9 cellular contexts compared by ENCODE assay signal in the genomic region with DNA sequence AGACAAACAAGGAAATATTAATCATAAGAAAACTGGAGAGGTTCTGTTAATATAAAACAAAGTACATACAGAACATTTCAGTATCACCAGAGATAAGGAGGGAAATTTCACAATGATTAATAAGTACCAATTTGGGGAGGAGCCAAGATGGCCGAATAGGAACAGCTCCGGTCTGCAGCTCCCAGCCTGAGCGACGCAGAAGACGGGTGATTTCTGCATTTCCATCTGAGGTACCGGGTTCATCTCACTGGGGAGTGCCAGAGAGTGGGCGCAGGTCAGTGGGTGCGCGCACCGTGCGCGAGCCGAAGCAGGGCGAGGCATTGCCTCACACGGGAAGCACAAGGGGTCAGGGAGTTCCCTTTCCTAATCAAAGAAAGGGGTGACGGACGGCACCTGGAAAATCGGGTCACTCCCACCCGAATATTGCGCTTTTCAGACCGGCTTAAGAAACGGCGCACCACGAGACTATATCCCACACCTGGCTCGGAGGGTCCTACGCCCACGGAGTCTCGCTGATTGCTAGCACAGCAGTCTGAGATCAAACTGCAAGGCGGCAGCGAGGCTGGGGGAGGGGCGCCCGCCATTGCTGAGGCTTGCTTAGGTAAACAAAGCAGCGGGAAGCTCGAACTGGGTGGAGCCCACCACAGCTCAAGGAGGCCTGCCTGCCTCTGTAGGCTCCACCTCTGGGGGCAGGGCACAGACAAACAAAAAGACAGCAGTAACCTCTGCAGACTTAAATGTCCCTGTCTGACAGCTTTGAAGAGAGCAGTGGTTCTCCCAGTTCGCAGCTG. TPM values are rescaled to one million over a fixed set of nuclear protein-coding genes. Genes with fewer than 3 reads are reported as not detected.
DNase-seq lines count a peak whose midpoint lies in the region; TF ChIP-seq lines count a peak whose summit lies in the region.
"Not testable (repeated sequence)": the region's sequence is repeated elsewhere in the genome, so short reads cannot be mapped to it uniquely, and the experiment has no call there.
"Had no signal": no experiment of that assay in that cellular context is flagged by ENCODE, and none has a peak within 500 bp of the region (broad histone marks: within the 10 kb centered on the region; RNA-seq: fewer than 3 reads in every experiment).

No MANE protein-coding gene starts in this region.

- H3K9ac ChIP-seq in endodermal cell (ENCODE audit: extremely low read depth, low read length, poor library complexity, severe bottlenecking); smooth muscle cell (ENCODE audit: low read depth): not testable (repeated sequence)

- H3K4me3 ChIP-seq in HEK293 (ENCODE audit: low read depth, low read length); endodermal cell (ENCODE audit: low read length): not testable (repeated sequence)
- peak overlapping the region; percentile 28 for H3K4me3 ChIP-seq in smooth muscle cell

- H3K27ac ChIP-seq in HEK293 (ENCODE audit: extremely low read depth, low read depth, low read length); endodermal cell (ENCODE audit: low read depth, low read length); smooth muscle cell (ENCODE audit: low read depth): not testable (repeated sequence)

- not testable (repeated sequence) for H3K9me3 Mint-ChIP-seq in endodermal cell, mesothelial cell of epicardium

- TF ChIP-seq CTCF in HEK293 (tag by site-specific recombination; IDR thresholded peaks at IDR 0.05); endodermal cell (conservative IDR thresholded peaks at IDR 0.05); mesothelial cell of epicardium (IDR thresholded peaks at IDR 0.05; ENCODE audit: unreplicated experiment); smooth muscle cell (IDR thresholded peaks at IDR 0.05; ENCODE audit: borderline replicate concordance, insufficient read depth, poor library complexity, severe bottlenecking): not testable (repeated sequence)

- H3K4me3 Mint-ChIP-seq in endodermal cell = peak overlapping the region; percentile 55
- peak overlapping the region; percentile 71 for H3K4me3 Mint-ChIP-seq in mesothelial cell of epicardium

- H3K9me3 ChIP-seq in HEK293 (ENCODE audit: control insufficient read depth, insufficient read depth, low read depth, low read length); endodermal cell (ENCODE audit: control insufficient read depth, low read length); smooth muscle cell (replicated peaks; ENCODE audit: low read depth): not testable (repeated sequence)

- not testable (repeated sequence) for H3K36me3 ChIP-seq in HEK293 (ENCODE audit: control insufficient read depth in 2 of 2, insufficient read depth in 1 of 2, low read length in 2 of 2); endodermal cell (ENCODE audit: control insufficient read depth, insufficient read depth, low read length); smooth muscle cell (ENCODE audit: low read depth)

- not testable (repeated sequence) for H3K4me2 ChIP-seq in smooth muscle cell

- H3K36me3 Mint-ChIP-seq in endodermal cell (ENCODE audit: low read depth); mesothelial cell of epicardium: not testable (repeated sequence)

- not testable (repeated sequence) for H3K27me3 Mint-ChIP-seq in endodermal cell (ENCODE audit: insufficient read depth); mesothelial cell of epicardium (ENCODE audit: low read depth)

- H3K27ac Mint-ChIP-seq in endodermal cell = peak overlapping the region; percentile 86
- H3K27ac Mint-ChIP-seq in mesothelial cell of epicardium = not testable (repeated sequence)

- not testable (repeated sequence) for H3F3A ChIP-seq in smooth muscle cell (ENCODE audit: low read depth)

- not testable (repeated sequence) for H3K79me2 ChIP-seq in smooth muscle cell (ENCODE audit: low read depth)

- not testable (repeated sequence) for H3K4me1 Mint-ChIP-seq in endodermal cell, mesothelial cell of epicardium

- CTCF ChIA-PET in HEK293 (lab: Yijun Ruan, JAX) = interaction anchor here (1.6 kb wide), 1 partner anchor 267 kb away, joined by 4 read pairs; no protein-coding TSS in a partner anchor

- DNase-seq in DMS153 treated with DMSO at 0.1 percent for 48 hours (lab: John Stamatoyannopoulos, UW; ENCODE audit: unreplicated experiment) (peak; percentile 9), NCI-H1105 treated with DMSO at 0.1 percent for 48 hours (lab: John Stamatoyannopoulos, UW) (peak; percentile 72), NCI-H69 (lab: John Stamatoyannopoulos, UW) (peak; percentile 8), SW480 (ENCODE audit: low spot score) (peak; percentile 46)
- DNase-seq in endodermal cell; mesothelial cell of epicardium (ENCODE audit: low spot score in 2 of 2, unreplicated experiment in 2 of 2); smooth muscle cell (lab: John Stamatoyannopoulos, UW; ENCODE audit: unreplicated experiment): not testable (repeated sequence)

- H4K20me1 ChIP-seq in smooth muscle cell (ENCODE audit: low read depth) = not testable (repeated sequence)

- not testable (repeated sequence) for H3K27me3 ChIP-seq in endodermal cell (ENCODE audit: control insufficient read depth, insufficient read depth, low read length, poor library complexity, severe bottlenecking); smooth muscle cell (ENCODE audit: low read depth)

- POLR2A ChIA-PET in HEK293 (lab: Yijun Ruan, JAX) = not testable (repeated sequence)

- WGBS in endodermal cell (ENCODE audit: insufficient coverage in 1 of 2, insufficient read length in 1 of 2), 2 experiments = 51% methylated on average over 11 of the region's 35 CpGs; no CpG with 5 or more reads in 1 of the 2 experiments
- WGBS in smooth muscle cell (ENCODE audit: low lambda C conversion rate) = 37% methylated on average over 11 of the region's 35 CpGs

- H3K4me1 ChIP-seq in HEK293 (ENCODE audit: control insufficient read depth, insufficient read depth, low read length); endodermal cell (ENCODE audit: control insufficient read depth, insufficient read depth, low read length); smooth muscle cell (ENCODE audit: low read depth): not testable (repeated sequence)

- not testable (repeated sequence) for H2AFZ ChIP-seq in smooth muscle cell (ENCODE audit: low read depth)

TF ChIP-seq in HEK293, 187 proteins besides CTCF, POLR2A, EP300 and RAD21:
- 0 out of 2 replicates have a peak, but pooled peaks have one; percentile 15 for TF ChIP-seq YY1 (tag by site-specific recombination; IDR thresholded peaks at IDR 0.05)
- TF ChIP-seq ZNF341 (tag by site-specific recombination; IDR thresholded peaks at IDR 0.05; ENCODE audit: low read depth) = peak; percentile 48; the same call in 1 of the 2 replicates
TF ChIP-seq in HEK293: peak in this region for 2; not testable (repeated sequence) for 185.

RNA-seq across cellular contexts. Expression of a gene that starts 44.0 kb away (rescaled TPM):
- not detected for total RNA-seq in endodermal cell
- polyA plus RNA-seq in endodermal cell (2013, experiment 1 of 2) = not detected
- not detected for polyA plus RNA-seq in endodermal cell (2013, experiment 2 of 2)
- 0.75 to 1.1 TPM (median 0.83 TPM) in 3 replicates for total RNA-seq in mesothelial cell of epicardium
- not detected in 2 replicates for total RNA-seq in smooth muscle cell
- 0.53 TPM in 1 of 2 replicates, not detected in the other for polyA plus RNA-seq in smooth muscle cell
- total RNA-seq: IMR-90 had no signal
- polyA plus RNA-seq: IMR-90 had no signal
